35 cellular contexts compared by ENCODE assay signal in genomic region chr1:214068979-214069378, GRCh38.
"Had no signal": no experiment of that assay in that cellular context is flagged by ENCODE, and none has a peak within 500 bp of the region (broad histone marks: within the 10 kb centered on the region; RNA-seq: fewer than 3 reads in every experiment).

No MANE protein-coding gene starts in this region.

- H3K9me3 ChIP-seq: MG63 had no signal

- DNase-seq: Karpas-422, Kasumi-1, MG63, MM.1S, MV-4-11, NCI-H1048, NCI-H1092, NCI-H1092 treated with DMSO at 0.1 percent for 48 hours, NCI-H1105, NCI-H1105 treated with DMSO at 0.1 percent for 48 hours, NCI-H1417, NCI-H1417 treated with DMSO at 0.1 percent for 48 hours, NCI-H1436, NCI-H1436 treated with DMSO at 0.1 percent for 48 hours, NCI-H146, NCI-H1694, NCI-H1694 treated with DMSO at 0.1 percent for 48 hours, NCI-H187, NCI-H187 treated with DMSO at 0.1 percent for 48 hours, NCI-H1930, NCI-H2029, NCI-H2029 treated with DMSO at 0.1 percent for 48 hours, NCI-H2081, NCI-H2081 treated with DMSO at 0.1 percent for 48 hours, NCI-H2107, NCI-H2171, NCI-H2171 treated with DMSO at 0.1 percent for 48 hours, NCI-H2227 treated with DMSO at 0.1 percent for 48 hours, NCI-H226, NCI-H345, NCI-H446, NCI-H446 treated with DMSO at 0.1 percent for 48 hours, NCI-H510A, NCI-H510A treated with DMSO at 0.1 percent for 48 hours, NCI-H524 had no signal

- H3K4me3 ChIP-seq: MG63 had no signal

- H3K36me3 ChIP-seq: MG63 had no signal
